23 cellular contexts compared by ENCODE assay signal in genomic region chr4:154858166-154858565, GRCh38.
DNase-seq lines count a peak whose midpoint lies in the region; ATAC-seq and TF ChIP-seq lines count a peak whose summit lies in the region.
"Had no signal": no experiment of that assay in that cellular context is flagged by ENCODE, and none has a peak within 500 bp of the region (broad histone marks: within the 10 kb centered on the region; RNA-seq: fewer than 3 reads in every experiment).

No MANE protein-coding gene starts in this region.

- dilution Hi-C loops in mammary epithelial cell (cut with HindIII; ENCODE audit: low sequenced_read_pairs): no loop called here

- peak; percentile 11 for DNase-seq in MCF 10A (ENCODE audit: unreplicated experiment)
- DNase-seq in mammary epithelial cell: no peak
- no peak for DNase-seq in GM23338 (ENCODE audit: low spot score)
- DNase-seq in fibroblast of the aortic adventitia (ENCODE audit: low read depth): peak; percentile 4
- DNase-seq in renal cortical epithelial cell (ENCODE audit: low read depth): peak; percentile 15
- DNase-seq in GM19238 (ENCODE audit: insufficient read length, low spot score): no peak
- DNase-seq in activated T-helper 1 cell treated with anti-CD3 and anti-CD28 coated beads, Interleukin-12 subunit alpha, Interleukin-12 subunit beta, Interleukin-2, Interleukin-4 antibody, amounts not matched to agents 30 ng/mL and 10 ng/mL and 1 ng/mL, durations not matched to agents 14 hours and 24 hours and 36 hours (ENCODE audit: low spot score): no peak
- DNase-seq: Caco-2; CD4-positive, CD25-positive, alpha-beta regulatory T cell; CD8-positive, alpha-beta T cell; DMS 273 treated with DMSO at 0.1 percent for 48 hours; DMS79; EL; GDM1; GOT3; HFFc6 had no signal

- H3K27me3 ChIP-seq in mammary epithelial cell (ENCODE audit: insufficient read depth, low read length): no peaks in the 10 kb centered on the region
- no peaks in the 10 kb centered on the region for H3K27me3 ChIP-seq in GM23338 (ENCODE audit: insufficient read depth)
- H3K27me3 ChIP-seq: BLaER1 had no signal

- H3K9me3 Mint-ChIP-seq in MCF 10A (ENCODE audit: unreplicated experiment) (no peaks in the 10 kb centered on the region), GM23338 (peaks cover 12% of the 10 kb centered on the region)
- peaks cover 4% of the 10 kb centered on the region for H3K9me3 Mint-ChIP-seq in activated T-helper 1 cell treated with anti-CD3 and anti-CD28 coated beads, Interleukin-12 subunit alpha, Interleukin-12 subunit beta, Interleukin-2, Interleukin-4 antibody, amounts not matched to agents 30 ng/mL and 10 ng/mL and 1 ng/mL, durations not matched to agents 14 hours and 24 hours and 36 hours

- H3F3A ChIP-seq in GM23338 (replicated peaks; ENCODE audit: low read depth): no peaks in the 10 kb centered on the region

- no peaks in the 10 kb centered on the region for H3K36me3 ChIP-seq in mammary epithelial cell (ENCODE audit: insufficient read depth, low read length)
- H3K36me3 ChIP-seq in GM23338 (ENCODE audit: insufficient read depth): peaks cover 7% of the 10 kb centered on the region; the same call in 1 of the 2 replicates
- H3K36me3 ChIP-seq: BLaER1, HAP-1 had no signal

- H3K4me1 ChIP-seq in mammary epithelial cell (ENCODE audit: insufficient read depth, low read length) (no peaks in the 10 kb centered on the region), GM23338 (ENCODE audit: insufficient read depth) (no peaks in the 10 kb centered on the region)
- H3K4me1 ChIP-seq: BLaER1, Caco-2, HAP-1 had no signal

- H3K27ac ChIP-seq in mammary epithelial cell (ENCODE audit: insufficient read depth, low read depth, low read length): no peak overlapping the region
- no peak overlapping the region for H3K27ac ChIP-seq in GM23338 (ENCODE audit: low read depth)
- H3K27ac ChIP-seq: 22Rv1, BLaER1, C4-2B had no signal

- H3K36me3 Mint-ChIP-seq in MCF 10A (ENCODE audit: insufficient read depth, unreplicated experiment) (no peaks in the 10 kb centered on the region), GM23338 (ENCODE audit: low read depth) (peaks cover 11% of the 10 kb centered on the region)
- H3K36me3 Mint-ChIP-seq in activated T-helper 1 cell treated with anti-CD3 and anti-CD28 coated beads, Interleukin-12 subunit alpha, Interleukin-12 subunit beta, Interleukin-2, Interleukin-4 antibody, amounts not matched to agents 30 ng/mL and 10 ng/mL and 1 ng/mL, durations not matched to agents 14 hours and 24 hours and 36 hours (ENCODE audit: low read depth): no peaks in the 10 kb centered on the region
- H3K36me3 Mint-ChIP-seq: CD4-positive, CD25-positive, alpha-beta regulatory T cell; CD8-positive, alpha-beta T cell had no signal

- H3K79me2 ChIP-seq in mammary epithelial cell (ENCODE audit: insufficient read depth, low read length): no peaks in the 10 kb centered on the region
- H3K79me2 ChIP-seq in GM23338 (replicated peaks; ENCODE audit: insufficient read depth): no peaks in the 10 kb centered on the region

- ATAC-seq in GM23338: no peak
- no peak for ATAC-seq in HG02642 (IDR thresholded peaks at IDR 0.05; ENCODE audit: poor library complexity, unreplicated experiment)
- ATAC-seq: CD8-positive, alpha-beta T cell; GM12878 had no signal

- in situ Hi-C loops in mammary epithelial cell (cut with MboI; ENCODE audit: low sequenced_read_pairs in 2 of 2): loop anchor here in 1 of 2 donors (10.0 kb wide), 1 partner anchor 67 kb away; no protein-coding TSS in a partner anchor

- 100% methylated on average over 1 of the region's 1 CpG for WGBS in mammary epithelial cell (ENCODE audit: low coverage, missing lambda C conversion rate)

- no peak overlapping the region for H3K9ac ChIP-seq in mammary epithelial cell (ENCODE audit: insufficient read depth, low read length)
- H3K9ac ChIP-seq: BLaER1 had no signal

- intact Hi-C loops in MCF 10A (cut with micrococcal nuclease): no loop called here
- intact Hi-C loops in mammary epithelial cell (cut with micrococcal nuclease): loop anchor here (10.0 kb wide), 1 partner anchor 927 kb away; no protein-coding TSS in a partner anchor
- intact Hi-C loops in activated T-helper 1 cell treated with anti-CD3 and anti-CD28 coated beads, Interleukin-12 subunit alpha, Interleukin-12 subunit beta, Interleukin-2, Interleukin-4 antibody, amounts not matched to agents 30 ng/mL and 10 ng/mL and 1 ng/mL, durations not matched to agents 14 hours and 24 hours and 36 hours (cut with micrococcal nuclease): no loop called here

- POLR2A ChIA-PET in MCF 10A (lab: Yijun Ruan, JAX): no interaction called here

- H3K27me3 Mint-ChIP-seq in MCF 10A (ENCODE audit: insufficient read depth, unreplicated experiment): no peaks in the 10 kb centered on the region
- H3K27me3 Mint-ChIP-seq in GM23338 (ENCODE audit: insufficient read depth, low read depth, poor library complexity): peaks cover 2% of the 10 kb centered on the region
- H3K27me3 Mint-ChIP-seq in activated T-helper 1 cell treated with anti-CD3 and anti-CD28 coated beads, Interleukin-12 subunit alpha, Interleukin-12 subunit beta, Interleukin-2, Interleukin-4 antibody, amounts not matched to agents 30 ng/mL and 10 ng/mL and 1 ng/mL, durations not matched to agents 14 hours and 24 hours and 36 hours (ENCODE audit: insufficient read depth): no peaks in the 10 kb centered on the region
- H3K27me3 Mint-ChIP-seq: B cell; CD4-positive, CD25-positive, alpha-beta regulatory T cell had no signal

- CTCF ChIA-PET in MCF 10A (lab: Yijun Ruan, JAX) (interaction anchor here (0.6 to 2.8 kb wide), 7 partner anchors 12 to 517 kb away, joined by 3 to 19 read pairs (median 3); partner anchors contain the start of gene LRAT), mammary epithelial cell (lab: Charles Lee; ENCODE audit: low non-redundant PET) (no interaction called here)

- TF ChIP-seq CTCF in MCF 10A (IDR thresholded peaks at IDR 0.05; ENCODE audit: unreplicated experiment): no peak
- no peak for TF ChIP-seq CTCF in mammary epithelial cell (conservative IDR thresholded peaks at IDR 0.05 in 1 of 2, IDR thresholded peaks at IDR 0.05 in 1 of 2; ENCODE audit: extremely low read depth in 1 of 2, insufficient read depth in 1 of 2, low read depth in 1 of 2, low read length in 2 of 2)
- no peak for TF ChIP-seq CTCF in GM23338 (conservative IDR thresholded peaks at IDR 0.05; ENCODE audit: low read depth in 2 of 2)
- no peak for TF ChIP-seq CTCF in fibroblast of the aortic adventitia (IDR thresholded peaks at IDR 0.05; ENCODE audit: insufficient read depth, low read length)

- no peak overlapping the region for H3K27ac Mint-ChIP-seq in MCF 10A (ENCODE audit: low read depth, unreplicated experiment)
- H3K27ac Mint-ChIP-seq in GM23338: no peak overlapping the region
- no peak overlapping the region for H3K27ac Mint-ChIP-seq in activated T-helper 1 cell treated with anti-CD3 and anti-CD28 coated beads, Interleukin-12 subunit alpha, Interleukin-12 subunit beta, Interleukin-2, Interleukin-4 antibody, amounts not matched to agents 30 ng/mL and 10 ng/mL and 1 ng/mL, durations not matched to agents 14 hours and 24 hours and 36 hours
- H3K27ac Mint-ChIP-seq: B cell; CD4-positive, CD25-positive, alpha-beta regulatory T cell; CD8-positive, alpha-beta T cell; HFFc6 had no signal

- BruUV-seq in MCF 10A (replicated peaks; lab: Mats Ljungman, UMichigan): no TSS peak
- BruUV-seq in mammary epithelial cell (replicated peaks; lab: Mats Ljungman, UMichigan): no TSS peak

- H4K20me1 ChIP-seq in mammary epithelial cell (ENCODE audit: insufficient read depth, low read length) (no peaks in the 10 kb centered on the region), GM23338 (replicated peaks; ENCODE audit: insufficient read depth) (no peaks in the 10 kb centered on the region)
- H4K20me1 ChIP-seq: BLaER1 had no signal

- H3K4me3 Mint-ChIP-seq in MCF 10A (ENCODE audit: unreplicated experiment): no peak overlapping the region
- no peak overlapping the region for H3K4me3 Mint-ChIP-seq in GM23338
- H3K4me3 Mint-ChIP-seq in activated T-helper 1 cell treated with anti-CD3 and anti-CD28 coated beads, Interleukin-12 subunit alpha, Interleukin-12 subunit beta, Interleukin-2, Interleukin-4 antibody, amounts not matched to agents 30 ng/mL and 10 ng/mL and 1 ng/mL, durations not matched to agents 14 hours and 24 hours and 36 hours: no peak overlapping the region
- H3K4me3 Mint-ChIP-seq: B cell; CD4-positive, CD25-positive, alpha-beta regulatory T cell; CD8-positive, alpha-beta T cell; HFFc6 had no signal

- H3K4me3 ChIP-seq in mammary epithelial cell (replicated peaks in 1 of 3; ENCODE audit: insufficient read depth in 1 of 3, low read depth in 2 of 3, low read length in 3 of 3) (no peak overlapping the region), GM23338 (no peak overlapping the region), fibroblast of the aortic adventitia (ENCODE audit: low read depth, low read length) (no peak overlapping the region)
- H3K4me3 ChIP-seq: BLaER1, GM12878, HAP-1 had no signal

- H3K9me2 ChIP-seq in GM23338 (ENCODE audit: insufficient read depth): peaks cover 4% of the 10 kb centered on the region; the same call in 1 of the 2 replicates

- H3K4me1 Mint-ChIP-seq in MCF 10A (ENCODE audit: insufficient read depth, unreplicated experiment) (peaks cover 6% of the 10 kb centered on the region), GM23338 (no peaks in the 10 kb centered on the region; the same call in 2 of the 3 replicates)
- H3K4me1 Mint-ChIP-seq in activated T-helper 1 cell treated with anti-CD3 and anti-CD28 coated beads, Interleukin-12 subunit alpha, Interleukin-12 subunit beta, Interleukin-2, Interleukin-4 antibody, amounts not matched to agents 30 ng/mL and 10 ng/mL and 1 ng/mL, durations not matched to agents 14 hours and 24 hours and 36 hours (ENCODE audit: low read depth): no peaks in the 10 kb centered on the region
- H3K4me1 Mint-ChIP-seq: B cell; CD4-positive, CD25-positive, alpha-beta regulatory T cell had no signal

- no peaks in the 10 kb centered on the region for H3K9me3 ChIP-seq in mammary epithelial cell (replicated peaks; ENCODE audit: insufficient read depth, low read length)
- H3K9me3 ChIP-seq: Caco-2, HAP-1 had no signal

- H3K4me2 ChIP-seq in mammary epithelial cell (ENCODE audit: insufficient read depth, low read depth, low read length) (no peak overlapping the region), GM23338 (no peak overlapping the region)
- H3K4me2 ChIP-seq: BLaER1 had no signal

- H2AFZ ChIP-seq in mammary epithelial cell (ENCODE audit: low read depth, low read length): no peak overlapping the region
- H2AFZ ChIP-seq in GM23338: 0 out of 2 replicates have a peak overlapping the region, but pooled peaks have one; percentile 48

TF ChIP-seq in GM23338, 12 proteins besides CTCF, POLR2A, EP300 and RAD21:
- TF ChIP-seq STAT1 (IDR thresholded peaks at IDR 0.05; ENCODE audit: unreplicated experiment) (no peak), CREB1 (CRISPR knock-in tag; IDR thresholded peaks at IDR 0.05; ENCODE audit: low read depth) (no peak), EZH2phosphoT487 (IDR thresholded peaks at IDR 0.05; ENCODE audit: unreplicated experiment) (no peak)

Comparison
In these comparisons a context has a peak if more than half of its experiments do, and no peak if none do; other contexts are left out.
1. DNase-seq: peak in MCF 10A (single experiment), fibroblast of the aortic adventitia (single experiment) and renal cortical epithelial cell (single experiment); none in mammary epithelial cell (single experiment), GM23338 (single experiment), GM19238 (single experiment) and activated T-helper 1 cell treated with anti-CD3 and anti-CD28 coated beads, Interleukin-12 subunit alpha, Interleukin-12 subunit beta, Interleukin-2, Interleukin-4 antibody, amounts not matched to agents 30 ng/mL and 10 ng/mL and 1 ng/mL, durations not matched to agents 14 hours and 24 hours and 36 hours (single experiment).